In genomic region chr14:38788060-38788459, GRCh38 we compare ENCODE assay signal across 26 cellular contexts.
"Had no signal": no experiment of that assay in that cellular context is flagged by ENCODE, and none has a peak within 500 bp of the region (broad histone marks: within the 10 kb centered on the region; RNA-seq: fewer than 3 reads in every experiment).

No MANE protein-coding gene starts in this region.

- H3K36me3 ChIP-seq: colonic mucosa, esophagus squamous epithelium, gastrocnemius medialis, heart right ventricle, left lung, lower lobe of right lung had no signal

- H3K27ac ChIP-seq: colonic mucosa, epithelial cell of prostate, esophagus squamous epithelium, gastrocnemius medialis, heart right ventricle, left lung, lower lobe of right lung had no signal

- H3K27me3 ChIP-seq: colonic mucosa, esophagus squamous epithelium, gastrocnemius medialis, heart right ventricle, left lung had no signal

- H3K4me3 ChIP-seq: colonic mucosa, esophagus squamous epithelium, gastrocnemius medialis, heart right ventricle, left lung, lower lobe of right lung, mucosa of descending colon had no signal

- ATAC-seq: effector memory CD8-positive, alpha-beta T cell; esophagus mucosa; gastrocnemius medialis; heart right ventricle; left cardiac atrium; left lung; left ventricle myocardium superior; lower lobe of right lung; mucosa of descending colon had no signal

- DNase-seq: colonic mucosa; cortex of kidney; effector CD8-positive, alpha-beta T cell; effector memory CD8-positive, alpha-beta T cell; endodermal cell; erythroblast; esophagus squamous epithelium; foreskin fibroblast; foreskin melanocyte; gastrocnemius medialis; glutamatergic neuron; head of caudate nucleus; heart right ventricle; hippocampal formation; left cardiac atrium; left lung; left ventricle myocardium superior; lower lobe of right lung; mesenchymal stem cell; mucosa of descending colon; naive B cell had no signal

- H3K4me1 ChIP-seq: colonic mucosa, esophagus squamous epithelium, gastrocnemius medialis, heart right ventricle, left lung, lower lobe of right lung had no signal

- FAIRE-seq: endometrium, islet of Langerhans, keratinocyte had no signal

- H3K9me3 ChIP-seq: colonic mucosa, esophagus squamous epithelium, gastrocnemius medialis, heart right ventricle, left lung, lower lobe of right lung, mucosa of descending colon had no signal
